ENCODE assay signal across 8 cellular contexts in the genomic region with DNA sequence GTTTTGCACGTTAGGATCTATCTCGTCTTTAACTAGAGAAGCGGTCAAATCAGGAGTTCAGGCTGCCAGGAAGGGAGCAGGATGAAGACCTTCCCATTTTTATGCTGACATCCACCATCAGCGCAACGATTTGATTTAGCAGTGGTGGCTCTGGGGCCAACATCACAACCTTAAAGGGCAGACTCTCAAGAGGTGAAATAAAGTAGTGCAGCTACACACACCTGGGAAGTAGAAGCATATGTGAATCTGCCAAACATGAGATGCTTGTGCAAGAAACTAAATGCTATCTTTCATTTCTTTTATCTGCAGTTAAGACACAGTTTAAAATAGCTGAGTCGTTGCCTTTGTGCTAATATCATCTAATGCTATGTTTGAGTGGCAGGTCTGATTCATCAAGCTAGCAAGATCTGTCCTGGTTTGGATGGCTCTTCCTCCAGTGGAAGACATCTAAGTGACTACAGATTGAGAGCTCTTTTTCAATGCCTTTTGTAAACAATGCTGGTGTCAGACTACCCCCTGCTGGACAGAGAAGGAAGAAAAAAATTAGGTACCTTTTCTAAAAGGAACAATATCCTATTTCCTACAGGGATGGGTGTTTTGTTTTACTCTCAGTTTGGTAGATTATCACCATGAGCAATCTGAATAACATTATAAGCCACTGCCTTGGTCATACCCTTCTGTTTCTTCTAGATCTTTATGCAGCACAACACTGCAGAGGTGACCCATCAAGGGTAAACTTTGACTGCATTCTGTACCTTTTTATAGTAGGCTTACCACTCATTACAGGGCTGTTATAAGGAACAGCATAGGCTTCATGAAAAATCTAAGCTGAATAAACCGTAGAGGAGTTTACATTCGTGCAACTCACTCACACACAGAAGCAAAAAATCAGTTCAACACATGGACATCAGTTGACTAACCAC.
A peak's percentile ranks its signal among the peaks of the same experiment; 100 is the strongest.
DNase-seq lines count a peak whose midpoint lies in the region; ATAC-seq and TF ChIP-seq lines count a peak whose summit lies in the region.

No MANE protein-coding gene starts in this region.

- no peaks in the 10 kb centered on the region for H3F3A ChIP-seq in SK-N-SH (replicated peaks; ENCODE audit: insufficient read depth)

- H3K27me3 Mint-ChIP-seq in naive B cell: peaks cover 25 to 36% (median 33%) of the 10 kb centered on the region in 3 donors

- H3K27ac ChIP-seq in SK-N-SH (ENCODE audit: low read depth in 2 of 2, low read length in 1 of 2): no peak overlapping the region
- no peak overlapping the region for H3K27ac ChIP-seq in epithelial cell of prostate

- POLR2A ChIA-PET in SK-N-SH (lab: Yijun Ruan, JAX): no interaction called here

- TF ChIP-seq CTCF in SK-N-SH (IDR thresholded peaks at IDR 0.05): peak; percentile 80

- H3K27me3 ChIP-seq in SK-N-SH (ENCODE audit: insufficient read depth): no peaks in the 10 kb centered on the region

- no peaks in the 10 kb centered on the region for H3K9me2 ChIP-seq in SK-N-SH

- H4K20me1 ChIP-seq in SK-N-SH (ENCODE audit: insufficient read depth): no peaks in the 10 kb centered on the region

- no peak overlapping the region for H3K4me3 Mint-ChIP-seq in naive B cell

- no peak overlapping the region for H3K4me3 ChIP-seq in SK-N-SH (ENCODE audit: low read depth in 2 of 2, low read length in 1 of 2)

- no peak overlapping the region for H2AFZ ChIP-seq in SK-N-SH (ENCODE audit: low read depth)

- CTCF ChIA-PET in SK-N-SH (lab: Yijun Ruan, JAX): interaction anchor here (0.6 to 2.3 kb wide), 74 partner anchors 8 to 1942 kb away, joined by 3 to 43 read pairs (median 4); no protein-coding TSS in a partner anchor

- peak; percentile 2 to 22 for DNase-seq in stimulated activated CD4-positive, alpha-beta T cell treated with anti-CD3 and anti-CD28 coated beads, Interleukin-2, amount 100 ng/mL, for 24 hours
- no peak for DNase-seq in stimulated activated CD4-positive, alpha-beta T cell treated with anti-CD3 and anti-CD28 coated beads, Interleukin-12 subunit alpha, Interleukin-12 subunit beta, amount 100 ng/mL, for 4 hours
- peak; percentile 58 for DNase-seq in HCEC 1CT
- DNase-seq in NCI-H1048 (lab: John Stamatoyannopoulos, UW): peak; percentile 13
- peak; percentile 56 for DNase-seq in SK-N-SH
- peak; percentile 10 for DNase-seq in epithelial cell of prostate (ENCODE audit: low read depth, low spot score)
- DNase-seq in naive B cell: peak; percentile 36

- H3K27ac Mint-ChIP-seq in naive B cell: no peak overlapping the region

- no peaks in the 10 kb centered on the region for H3K79me2 ChIP-seq in SK-N-SH (ENCODE audit: insufficient read depth)

- no peaks in the 10 kb centered on the region for H3K9me3 Mint-ChIP-seq in naive B cell

- no peaks in the 10 kb centered on the region for H3K9me3 ChIP-seq in SK-N-SH

- H3K36me3 ChIP-seq in SK-N-SH (replicated peaks in 1 of 2; ENCODE audit: control insufficient read depth in 1 of 2, insufficient read depth in 2 of 2, low read length in 1 of 2): no peaks in the 10 kb centered on the region

- no peaks in the 10 kb centered on the region for H3K36me3 Mint-ChIP-seq in naive B cell

- H3K4me1 Mint-ChIP-seq in naive B cell: no peaks in the 10 kb centered on the region

- peak; percentile 94 for TF ChIP-seq RAD21 in SK-N-SH (IDR thresholded peaks at IDR 0.05; ENCODE audit: low read length)

- TF ChIP-seq EP300 in SK-N-SH (IDR thresholded peaks at IDR 0.05; ENCODE audit: borderline replicate concordance in 1 of 2, low read depth in 1 of 2, low read length in 1 of 2): no peak

- 41% methylated on average over 8 of the region's 8 CpGs for WGBS in SK-N-SH (ENCODE audit: low lambda C conversion rate)

- ATAC-seq in naive B cell (ENCODE audit: low read depth in 2 of 2): no peak
- no peak for ATAC-seq in GM18519 (IDR thresholded peaks at IDR 0.05; ENCODE audit: low FRiP score, unreplicated experiment)

- H3K9ac ChIP-seq in SK-N-SH: no peak overlapping the region

- no peak overlapping the region for H3K4me2 ChIP-seq in SK-N-SH

- no peaks in the 10 kb centered on the region for H3K4me1 ChIP-seq in SK-N-SH (ENCODE audit: control insufficient read depth in 1 of 2, insufficient read depth in 2 of 2, low read depth in 1 of 2, low read length in 1 of 2)

TF ChIP-seq in SK-N-SH, 30 proteins besides CTCF, POLR2A, EP300 and RAD21:
- TF ChIP-seq, protein P1, sequence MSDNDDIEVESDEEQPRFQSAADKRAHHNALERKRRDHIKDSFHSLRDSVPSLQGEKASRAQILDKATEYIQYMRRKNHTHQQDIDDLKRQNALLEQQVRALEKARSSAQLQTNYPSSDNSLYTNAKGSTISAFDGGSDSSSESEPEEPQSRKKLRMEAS (IDR thresholded peaks at IDR 0.05; ENCODE audit: low read depth): no peak
- peak; percentile 65 for TF ChIP-seq SMC3 (IDR thresholded peaks at IDR 0.05; ENCODE audit: low read depth, low read length)
